ENCODE assay signal across 37 cellular contexts in the genomic region with DNA sequence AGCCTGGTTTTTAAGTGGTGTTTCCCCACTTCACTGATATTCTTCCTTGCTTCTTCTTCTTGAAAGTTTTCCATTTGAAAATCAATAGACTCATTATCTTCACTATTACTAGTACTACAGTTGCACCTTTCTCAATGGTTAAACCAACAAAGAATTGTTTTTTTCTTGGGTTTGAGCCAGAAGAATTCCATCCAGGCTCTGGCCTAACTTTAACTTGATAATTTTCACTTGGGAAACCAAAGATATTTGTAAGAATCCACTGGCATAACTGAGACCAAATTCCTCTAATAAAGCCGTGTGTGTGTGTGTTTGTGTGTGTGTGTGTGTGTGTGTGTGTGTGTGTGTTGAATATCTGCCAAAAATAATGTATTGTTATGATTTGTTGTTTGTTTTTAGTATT.
"Had no signal": no experiment of that assay in that cellular context is flagged by ENCODE, and none has a peak within 500 bp of the region (broad histone marks: within the 10 kb centered on the region; RNA-seq: fewer than 3 reads in every experiment).

No MANE protein-coding gene starts in this region.

- DNase-seq: activated CD4-positive, alpha-beta memory T cell treated with anti-CD3 and anti-CD28 coated beads for 36 hours; activated CD4-positive, alpha-beta T cell treated with anti-CD3 and anti-CD28 coated beads, Interleukin-2, amount 10 ng/mL, durations not matched to agents 24 days and 14 days; activated CD4-positive, CD25-positive, alpha-beta regulatory T cell treated with anti-CD3 and anti-CD28 coated beads, Interleukin-2, amount 50 U/mL, for 72 hours; activated CD8-positive, alpha-beta memory T cell treated with anti-CD3 and anti-CD28 coated beads, Interleukin-2, amount 50 U/mL, for 4 hours; activated effector memory CD4-positive, alpha-beta T cell treated with anti-CD3 and anti-CD28 coated beads, Interleukin-2, amount 50 U/mL, for 16 hours; activated naive CD4-positive, alpha-beta T cell treated with anti-CD3 and anti-CD28 coated beads for 36 hours; activated naive CD8-positive, alpha-beta T cell treated with anti-CD3 and anti-CD28 coated beads for 36 hours; activated T-cell treated with anti-CD3 and anti-CD28 coated beads, Interleukin-2, amount 50 U/mL, for 1 hour; adrenal gland; central memory CD4-positive, alpha-beta T cell; effector CD8-positive, alpha-beta T cell; erythroblast; foreskin melanocyte; glutamatergic neuron; hypothalamus; left ventricle myocardium inferior; mesendoderm; ovary; retina; SK-N-SH; small intestine; stimulated activated CD4-positive, alpha-beta T cell treated with anti-CD3 and anti-CD28 coated beads, Interleukin-4, amount 100 ng/mL, for 24 hours; SW 1271; T-helper 9 cell; trophoblast cell; WERI-Rb-1 had no signal

- H3K9ac ChIP-seq: SK-N-SH had no signal

- H3K9me3 ChIP-seq: adrenal gland, ascending aorta, left ventricle myocardium inferior, ovary, SK-N-SH, thoracic aorta had no signal

- H3K36me3 Mint-ChIP-seq: activated CD4-positive, alpha-beta memory T cell treated with anti-CD3 and anti-CD28 coated beads for 36 hours; activated naive CD8-positive, alpha-beta T cell treated with anti-CD3 and anti-CD28 coated beads for 36 hours; natural killer cell treated with Interleukin-12 subunit alpha and Interleukin-12 subunit beta and Interleukin-15 and Interleukin-18, amount 100 ng/mL, for 72 hours; stimulated activated effector memory CD8-positive, alpha-beta T cell treated with anti-CD3 and anti-CD28 coated beads, Interleukin-12 subunit alpha, Interleukin-12 subunit beta, amount 100 ng/mL, for 72 hours had no signal

- H3K27ac ChIP-seq: adrenal gland, ascending aorta, left ventricle myocardium inferior, ovary, thoracic aorta, WERI-Rb-1 had no signal

- H3K4me2 ChIP-seq: SK-N-SH had no signal

- H3K9me3 Mint-ChIP-seq: activated CD4-positive, alpha-beta memory T cell treated with anti-CD3 and anti-CD28 coated beads for 36 hours; activated CD4-positive, alpha-beta T cell treated with anti-CD3 and anti-CD28 coated beads, Interleukin-2, amount 10 ng/mL, durations not matched to agents 24 days and 14 days; activated naive CD4-positive, alpha-beta T cell treated with anti-CD3 and anti-CD28 coated beads for 36 hours; activated naive CD8-positive, alpha-beta T cell treated with anti-CD3 and anti-CD28 coated beads for 36 hours; activated T-helper 1 cell treated with anti-CD3 and anti-CD28 coated beads, Interleukin-12 subunit alpha, Interleukin-12 subunit beta, Interleukin-2, Interleukin-4 antibody, amounts not matched to agents 30 ng/mL and 10 ng/mL and 1 ng/mL, durations not matched to agents 14 hours and 24 hours and 36 hours; natural killer cell treated with Interleukin-12 subunit alpha and Interleukin-12 subunit beta and Interleukin-15 and Interleukin-18, amount 100 ng/mL, for 72 hours; stimulated activated effector memory CD8-positive, alpha-beta T cell treated with anti-CD3 and anti-CD28 coated beads, Interleukin-12 subunit alpha, Interleukin-12 subunit beta, amount 100 ng/mL, for 72 hours; stimulated activated naive CD8-positive, alpha-beta T cell treated with anti-CD3 and anti-CD28 coated beads, Interleukin-15, Interleukin-2, amounts not matched to agents 100 ng/mL and 50 ng/mL, for 24 hours; T-helper 1 cell treated with Interleukin-12 subunit alpha and Interleukin-12 subunit beta and Interleukin-4 antibody, amounts not matched to agents 30 μg/mL and 1 μg/mL, for 36 hours had no signal

- H3K4me3 ChIP-seq: adrenal gland, ascending aorta, left ventricle myocardium inferior, lung, ovary, thoracic aorta had no signal

- H3K27me3 ChIP-seq: adrenal gland, ascending aorta, ovary had no signal

- H3K27ac Mint-ChIP-seq: activated CD4-positive, alpha-beta memory T cell treated with anti-CD3 and anti-CD28 coated beads for 36 hours; activated CD4-positive, alpha-beta T cell treated with anti-CD3 and anti-CD28 coated beads, Interleukin-2, amount 10 ng/mL, durations not matched to agents 24 days and 14 days; activated naive CD4-positive, alpha-beta T cell treated with anti-CD3 and anti-CD28 coated beads for 36 hours; activated naive CD8-positive, alpha-beta T cell treated with anti-CD3 and anti-CD28 coated beads for 36 hours; activated T-helper 1 cell treated with anti-CD3 and anti-CD28 coated beads, Interleukin-12 subunit alpha, Interleukin-12 subunit beta, Interleukin-2, Interleukin-4 antibody, amounts not matched to agents 30 ng/mL and 10 ng/mL and 1 ng/mL, durations not matched to agents 14 hours and 24 hours and 36 hours; natural killer cell treated with Interleukin-12 subunit alpha and Interleukin-12 subunit beta and Interleukin-15 and Interleukin-18, amount 100 ng/mL, for 72 hours; progenitor cell of endocrine pancreas; stimulated activated effector memory CD8-positive, alpha-beta T cell treated with anti-CD3 and anti-CD28 coated beads, Interleukin-12 subunit alpha, Interleukin-12 subunit beta, amount 100 ng/mL, for 72 hours; stimulated activated naive CD8-positive, alpha-beta T cell treated with anti-CD3 and anti-CD28 coated beads, Interleukin-15, Interleukin-2, amounts not matched to agents 100 ng/mL and 50 ng/mL, for 24 hours; T-helper 1 cell treated with Interleukin-12 subunit alpha and Interleukin-12 subunit beta and Interleukin-4 antibody, amounts not matched to agents 30 μg/mL and 1 μg/mL, for 36 hours had no signal

- H3K36me3 ChIP-seq: adrenal gland, left ventricle myocardium inferior, ovary, thoracic aorta, WERI-Rb-1 had no signal

- H3K4me1 Mint-ChIP-seq: activated CD4-positive, alpha-beta T cell treated with anti-CD3 and anti-CD28 coated beads, Interleukin-2, amount 10 ng/mL, durations not matched to agents 24 days and 14 days; stimulated activated effector memory CD8-positive, alpha-beta T cell treated with anti-CD3 and anti-CD28 coated beads, Interleukin-12 subunit alpha, Interleukin-12 subunit beta, amount 100 ng/mL, for 72 hours had no signal

- FAIRE-seq: colon, small intestine, urothelium cell line had no signal

- H3K4me1 ChIP-seq: adrenal gland, ascending aorta, left ventricle myocardium inferior had no signal

- H3K4me3 Mint-ChIP-seq: activated CD4-positive, alpha-beta memory T cell treated with anti-CD3 and anti-CD28 coated beads for 36 hours; activated CD4-positive, alpha-beta T cell treated with anti-CD3 and anti-CD28 coated beads, Interleukin-2, amount 10 ng/mL, durations not matched to agents 24 days and 14 days; activated naive CD4-positive, alpha-beta T cell treated with anti-CD3 and anti-CD28 coated beads for 36 hours; activated naive CD8-positive, alpha-beta T cell treated with anti-CD3 and anti-CD28 coated beads for 36 hours; activated T-helper 1 cell treated with anti-CD3 and anti-CD28 coated beads, Interleukin-12 subunit alpha, Interleukin-12 subunit beta, Interleukin-2, Interleukin-4 antibody, amounts not matched to agents 30 ng/mL and 10 ng/mL and 1 ng/mL, durations not matched to agents 14 hours and 24 hours and 36 hours; natural killer cell treated with Interleukin-12 subunit alpha and Interleukin-12 subunit beta and Interleukin-15 and Interleukin-18, amount 100 ng/mL, for 72 hours; stimulated activated effector memory CD8-positive, alpha-beta T cell treated with anti-CD3 and anti-CD28 coated beads, Interleukin-12 subunit alpha, Interleukin-12 subunit beta, amount 100 ng/mL, for 72 hours; stimulated activated naive CD8-positive, alpha-beta T cell treated with anti-CD3 and anti-CD28 coated beads, Interleukin-15, Interleukin-2, amounts not matched to agents 100 ng/mL and 50 ng/mL, for 24 hours; T-helper 1 cell treated with Interleukin-12 subunit alpha and Interleukin-12 subunit beta and Interleukin-4 antibody, amounts not matched to agents 30 μg/mL and 1 μg/mL, for 36 hours had no signal
